In the genomic region with DNA sequence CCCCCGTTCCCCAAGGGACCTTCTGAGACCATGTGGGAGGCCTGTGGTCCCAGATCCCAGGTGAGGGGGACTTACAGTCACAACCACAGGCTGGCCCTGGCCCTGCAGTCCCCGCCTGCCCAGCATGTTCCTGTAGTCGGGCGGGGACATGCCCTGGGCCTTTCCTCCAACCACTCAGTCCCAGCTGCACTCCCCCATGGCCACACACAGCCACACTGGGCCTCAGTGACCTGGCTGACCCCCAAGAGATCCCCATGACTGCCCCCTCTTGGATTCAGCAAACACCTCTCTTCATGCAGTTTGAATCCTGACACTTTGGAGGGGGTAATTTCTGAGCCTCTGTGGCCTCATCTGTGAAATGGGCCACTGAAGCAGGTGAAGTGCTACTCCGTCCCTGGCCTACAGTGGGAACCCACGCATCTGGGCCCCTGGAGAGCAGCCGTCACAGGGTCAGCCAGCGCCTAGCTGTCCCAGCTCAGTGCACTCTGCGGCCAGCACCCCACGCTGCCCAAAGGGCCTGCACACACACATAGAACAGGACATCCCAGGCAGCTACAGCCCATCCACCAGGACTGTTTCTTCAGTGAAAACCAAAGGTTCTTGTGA, we compare ENCODE assay signal across 8 cellular contexts. TPM values are rescaled to one million over a fixed set of nuclear protein-coding genes. Genes with fewer than 3 reads are reported as not detected.
DNase-seq lines count a peak whose midpoint lies in the region; ATAC-seq lines count a peak whose summit lies in the region.

No MANE protein-coding gene starts in this region.

- ATAC-seq in GM19328 (IDR thresholded peaks at IDR 0.05; ENCODE audit: unreplicated experiment), result peak; percentile 45
- peak; percentile 34 for ATAC-seq in HG03175 (IDR thresholded peaks at IDR 0.05; ENCODE audit: unreplicated experiment)

- DNase-seq in A172 (ENCODE audit: low spot score), result peak; percentile 25
- DNase-seq in GM19238 (ENCODE audit: insufficient read length, low spot score), result no peak
- DNase-seq in occipital lobe (lab: John Stamatoyannopoulos, UW), result no peak
- DNase-seq in HT-29 (ENCODE audit: low spot score), result no peak
- no peak for DNase-seq in NCI-H2196 (lab: John Stamatoyannopoulos, UW; ENCODE audit: unreplicated experiment)

- peak overlapping the region; percentile 75 for H3K27ac ChIP-seq in angular gyrus (ENCODE audit: low read depth, low read length)

RNA-seq across cellular contexts. Expression of a gene that starts 12.7 kb away (rescaled TPM):
- total RNA-seq in A172 (2014; rRNA removed; shearing (Covaris generic)), result 6.6 and 12.2 TPM in 2 replicates
- total RNA-seq in occipital lobe, result 38.7 TPM
- total RNA-seq in HT-29 (2014; rRNA removed; shearing (Covaris generic)), result 0.13 and 0.15 TPM in 2 replicates
